In the genomic region with DNA sequence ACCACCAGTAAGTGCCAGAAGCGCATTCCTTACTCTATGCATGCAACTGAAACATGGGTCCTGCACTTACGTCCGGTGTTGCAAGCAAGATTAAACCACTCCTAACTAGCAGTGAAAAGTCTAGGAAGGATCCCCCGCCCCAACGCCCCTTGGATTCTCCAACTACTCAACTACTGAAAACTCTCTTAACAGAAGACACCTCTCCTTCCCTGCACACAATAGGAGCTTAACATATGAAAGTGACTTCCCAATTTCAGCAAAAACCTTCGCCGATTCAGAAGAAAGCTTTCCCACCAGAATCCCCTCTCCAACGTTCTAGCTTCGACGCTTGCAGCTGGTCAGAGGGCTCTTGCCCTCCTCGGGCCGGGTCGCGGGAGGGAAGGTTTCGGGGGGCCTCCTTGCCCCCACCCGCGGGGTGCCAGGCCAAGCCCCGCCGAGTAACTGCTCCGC, we compare ENCODE assay signal across 8 cellular contexts. TPM values are rescaled to one million over a fixed set of nuclear protein-coding genes. Genes with fewer than 3 reads are reported as not detected.
A peak's percentile ranks its signal among the peaks of the same experiment; 100 is the strongest.
DNase-seq lines count a peak whose midpoint lies in the region; FAIRE-seq and TF ChIP-seq lines count a peak whose summit lies in the region.

No MANE protein-coding gene starts in this region.

- H3K4me2 ChIP-seq in keratinocyte (ENCODE audit: control insufficient read depth, extremely low read depth, insufficient read depth, low read depth, low read length) = peak overlapping the region; percentile 95

- in situ Hi-C loops in astrocyte of the spinal cord (cut with HindIII; ENCODE audit: low sequenced_read_pairs) (no loop called here), GM13976 (cut with MboI; ENCODE audit: low sequenced_read_pairs, unreplicated experiment) (no loop called here)

- peak; percentile 76 for DNase-seq in activated CD4-positive, alpha-beta T cell treated with anti-CD3 and anti-CD28 coated beads, Interleukin-2, amount 10 ng/mL, durations not matched to agents 24 days and 14 days
- DNase-seq in activated CD4-positive, alpha-beta T cell treated with anti-CD3 and anti-CD28 coated beads, Interleukin-2, amount 50 U/mL, for 4 hours = no peak
- DNase-seq in NCI-H2227 (lab: John Stamatoyannopoulos, UW; ENCODE audit: unreplicated experiment) = peak; percentile 66
- DNase-seq in astrocyte of the spinal cord (ENCODE audit: low read depth, low spot score) = peak; percentile 56
- no peak for DNase-seq in keratinocyte (ENCODE audit: low read depth, low spot score)
- DNase-seq in stomach = no peak
- DNase-seq in NK-92 (lab: John Stamatoyannopoulos, UW; ENCODE audit: unreplicated experiment) = no peak
- DNase-seq in GM13976 (ENCODE audit: low spot score) = no peak

- TF ChIP-seq POLR2A in stomach (IDR thresholded peaks at IDR 0.05) = no peak

- FAIRE-seq in keratinocyte (lab: Jason Lieb, UNC) = peak; percentile 60

- peak overlapping the region; percentile 96 for H3K4me3 Mint-ChIP-seq in activated CD4-positive, alpha-beta T cell treated with anti-CD3 and anti-CD28 coated beads, Interleukin-2, amount 10 ng/mL, durations not matched to agents 24 days and 14 days

- H3K79me2 ChIP-seq in keratinocyte (ENCODE audit: control insufficient read depth, insufficient read depth, low read length) = peaks cover 54% of the 10 kb centered on the region

- H3K27me3 Mint-ChIP-seq in activated CD4-positive, alpha-beta T cell treated with anti-CD3 and anti-CD28 coated beads, Interleukin-2, amount 10 ng/mL, durations not matched to agents 24 days and 14 days = peaks cover 7% of the 10 kb centered on the region

- peak overlapping the region; percentile 82 for H2AFZ ChIP-seq in keratinocyte (ENCODE audit: control insufficient read depth, low read length)

- no peaks in the 10 kb centered on the region for H3K27me3 ChIP-seq in keratinocyte (ENCODE audit: control insufficient read depth, extremely low read depth, insufficient read depth, low read length)
- no peaks in the 10 kb centered on the region for H3K27me3 ChIP-seq in stomach

- no peaks in the 10 kb centered on the region for H4K20me1 ChIP-seq in keratinocyte (ENCODE audit: control insufficient read depth, extremely low read depth, insufficient read depth, low read length)

- intact Hi-C loops in activated CD4-positive, alpha-beta T cell treated with anti-CD3 and anti-CD28 coated beads, Interleukin-2, amount 10 ng/mL, durations not matched to agents 24 days and 14 days (cut with micrococcal nuclease) = loop anchor here (1.0 to 10.0 kb wide), 9 partner anchors 38 to 871 kb away; a partner anchor contains a TSS
- intact Hi-C loops in stomach (cut with DNase I; ENCODE audit: low total_unique reads) = no loop called here

- H3K4me1 Mint-ChIP-seq in activated CD4-positive, alpha-beta T cell treated with anti-CD3 and anti-CD28 coated beads, Interleukin-2, amount 10 ng/mL, durations not matched to agents 24 days and 14 days = peaks cover 24% of the 10 kb centered on the region

- TF ChIP-seq CTCF in astrocyte of the spinal cord (IDR thresholded peaks at IDR 0.05; ENCODE audit: low read depth, low read length) (no peak), keratinocyte (optimal IDR thresholded peaks at IDR 0.05 in 1 of 3, IDR thresholded peaks at IDR 0.05 in 1 of 3, conservative IDR thresholded peaks at IDR 0.05 in 1 of 3; ENCODE audit: extremely low read depth in 1 of 3, insufficient read depth in 2 of 3, low read length in 3 of 3) (no peak), stomach (IDR thresholded peaks at IDR 0.05) (no peak), GM13976 (IDR thresholded peaks at IDR 0.05; ENCODE audit: borderline replicate concordance, control extremely low read depth, extremely low read depth, insufficient read depth, missing control alignments) (no peak)

- peak overlapping the region; percentile 95 for H3K27ac Mint-ChIP-seq in activated CD4-positive, alpha-beta T cell treated with anti-CD3 and anti-CD28 coated beads, Interleukin-2, amount 10 ng/mL, durations not matched to agents 24 days and 14 days

- H3K27ac ChIP-seq in keratinocyte (ENCODE audit: control insufficient read depth, insufficient read depth, low read length) (peak overlapping the region; percentile 100), stomach (peak overlapping the region; percentile 93 to 98 (median 97))

- WGBS in stomach, 5 donors = 0 to 1% (median 1%) methylated on average over 18 to 20 of the region's 20 CpGs

- no peak for TF ChIP-seq EP300 in stomach (IDR thresholded peaks at IDR 0.05)

- H3K36me3 ChIP-seq in keratinocyte (ENCODE audit: control insufficient read depth in 2 of 2, extremely low read depth in 1 of 2, insufficient read depth in 2 of 2, low read length in 2 of 2) (peaks cover 5 to 7% of the 10 kb centered on the region in 2 experiments), stomach (peaks cover 0 to 30% (median 28%) of the 10 kb centered on the region in 4 donors)

- H3K9ac ChIP-seq in keratinocyte (ENCODE audit: control insufficient read depth, extremely low read depth, insufficient read depth, low read length) = peak overlapping the region; percentile 98

- H3K9me3 ChIP-seq in keratinocyte (ENCODE audit: control insufficient read depth, low read depth, low read length) (no peaks in the 10 kb centered on the region), stomach (no peaks in the 10 kb centered on the region)

- H3K4me3 ChIP-seq in astrocyte of the spinal cord (ENCODE audit: low read depth, low read length) = peak overlapping the region; percentile 97
- peak overlapping the region; percentile 85 to 96 (median 93) for H3K4me3 ChIP-seq in keratinocyte (ENCODE audit: control insufficient read depth in 2 of 3, extremely low read depth in 1 of 3, insufficient read depth in 2 of 3, low read depth in 1 of 3, low read length in 3 of 3)
- peak overlapping the region; percentile 81 to 92 (median 84) for H3K4me3 ChIP-seq in stomach

- H3K4me1 ChIP-seq in keratinocyte (ENCODE audit: control insufficient read depth, extremely low read depth, insufficient read depth, low read length) = peaks cover 15% of the 10 kb centered on the region
- H3K4me1 ChIP-seq in stomach = peaks cover 9 to 35% (median 27%) of the 10 kb centered on the region in 4 donors

- peaks cover 21% of the 10 kb centered on the region for H3K36me3 Mint-ChIP-seq in activated CD4-positive, alpha-beta T cell treated with anti-CD3 and anti-CD28 coated beads, Interleukin-2, amount 10 ng/mL, durations not matched to agents 24 days and 14 days (ENCODE audit: low read depth)

- dilution Hi-C loops in keratinocyte (cut with MboI; ENCODE audit: extremely low pct_ligation_motif_present, low sequenced_read_pairs) = no loop called here

- H3K9me3 Mint-ChIP-seq in activated CD4-positive, alpha-beta T cell treated with anti-CD3 and anti-CD28 coated beads, Interleukin-2, amount 10 ng/mL, durations not matched to agents 24 days and 14 days = peaks cover 4% of the 10 kb centered on the region

- H3K9me1 ChIP-seq in keratinocyte (ENCODE audit: control insufficient read depth, extremely low read depth, insufficient read depth, low read length) = no peaks in the 10 kb centered on the region

RNA-seq across cellular contexts. Expression of a gene that starts 0.6 kb away (rescaled TPM):
- total RNA-seq in activated CD4-positive, alpha-beta T cell treated with anti-CD3 and anti-CD28 coated beads, Interleukin-2, amount 10 ng/mL, durations not matched to agents 24 days and 14 days = 57.6 and 61.9 TPM in 2 replicates
- polyA plus RNA-seq in keratinocyte (34.8 to 52.0 TPM (median 50.3 TPM) in 3 replicates), stomach (10 to 100 TPM; 18.7 to 20.7 (median 20.6) TPM)
- polyA plus RNA-seq in keratinocyte (2011; ENCODE audit: low read depth) = 104 TPM
- polyA plus RNA-seq in keratinocyte (2011; cell fraction: cytosol; rRNA removed) = 33.7 and 49.1 TPM in 2 replicates
- polyA plus RNA-seq in keratinocyte (2011; cell fraction: nucleus; rRNA removed) = 73.8 and 77.6 TPM in 2 replicates
- polyA plus RNA-seq in keratinocyte (2012; ENCODE audit: low replicate concordance) = 39.4 and 42.1 TPM in 2 replicates
- polyA minus RNA-seq in keratinocyte = 9.0 to 37.7 TPM (median 19.2 TPM) in 3 replicates
- 35.9 TPM for polyA minus RNA-seq in keratinocyte (2011; cell fraction: cytosol; rRNA and poly(A)+ RNA removed)
- 24.9 and 42.1 TPM in 2 replicates for polyA minus RNA-seq in keratinocyte (2011; cell fraction: nucleus; rRNA and poly(A)+ RNA removed)
- total RNA-seq in stomach = 100 to 1,000 TPM in 2 of 5 donors, 10 to 100 TPM in 3; 27.4 to 145 (median 92.2) TPM

RNA-seq across cellular contexts. Expression of a gene that starts 9.8 kb away (rescaled TPM):
- 0.07 and 0.12 TPM in 2 replicates for total RNA-seq in activated CD4-positive, alpha-beta T cell treated with anti-CD3 and anti-CD28 coated beads, Interleukin-2, amount 10 ng/mL, durations not matched to agents 24 days and 14 days
- polyA plus RNA-seq in keratinocyte (not detected in 3 replicates), stomach (under 1 TPM; 0.31 to 0.50 (median 0.46) TPM)
- polyA plus RNA-seq in keratinocyte (2011; ENCODE audit: low read depth) = not detected
- polyA plus RNA-seq in keratinocyte (2011; cell fraction: cytosol; rRNA removed) = not detected in 2 replicates
- polyA plus RNA-seq in keratinocyte (2011; cell fraction: nucleus; rRNA removed) = 0.13 TPM in 1 of 2 replicates, not detected in the other
- 0.07 TPM in 1 of 2 replicates, not detected in the other for polyA plus RNA-seq in keratinocyte (2012; ENCODE audit: low replicate concordance)
- not detected in 3 replicates for polyA minus RNA-seq in keratinocyte
- polyA minus RNA-seq in keratinocyte (2011; cell fraction: cytosol; rRNA and poly(A)+ RNA removed) = not detected
- polyA minus RNA-seq in keratinocyte (2011; cell fraction: nucleus; rRNA and poly(A)+ RNA removed) = not detected in 2 replicates
- total RNA-seq in stomach = 100 to 1,000 TPM in 1 of 5 donors, 1 to 10 TPM in 1, under 1 TPM in 1, not detected in 2; under 0.01 to 155 (median 2.8) TPM

Comparison
In these comparisons a context has a peak if more than half of its experiments do, and no peak if none do; other contexts are left out.
1. DNase-seq: peak in activated CD4-positive, alpha-beta T cell treated with anti-CD3 and anti-CD28 coated beads, Interleukin-2, amount 10 ng/mL, durations not matched to agents 24 days and 14 days (single experiment), NCI-H2227 (single experiment) and astrocyte of the spinal cord (single experiment); none in activated CD4-positive, alpha-beta T cell treated with anti-CD3 and anti-CD28 coated beads, Interleukin-2, amount 50 U/mL, for 4 hours (0 of 2), keratinocyte (single experiment), stomach (single experiment), NK-92 (single experiment) and GM13976 (single experiment).
2. Peak in every context shown above with its lines, with median percentiles within 50 percentile points of each other: H3K4me3 ChIP-seq.